In the genomic region with DNA sequence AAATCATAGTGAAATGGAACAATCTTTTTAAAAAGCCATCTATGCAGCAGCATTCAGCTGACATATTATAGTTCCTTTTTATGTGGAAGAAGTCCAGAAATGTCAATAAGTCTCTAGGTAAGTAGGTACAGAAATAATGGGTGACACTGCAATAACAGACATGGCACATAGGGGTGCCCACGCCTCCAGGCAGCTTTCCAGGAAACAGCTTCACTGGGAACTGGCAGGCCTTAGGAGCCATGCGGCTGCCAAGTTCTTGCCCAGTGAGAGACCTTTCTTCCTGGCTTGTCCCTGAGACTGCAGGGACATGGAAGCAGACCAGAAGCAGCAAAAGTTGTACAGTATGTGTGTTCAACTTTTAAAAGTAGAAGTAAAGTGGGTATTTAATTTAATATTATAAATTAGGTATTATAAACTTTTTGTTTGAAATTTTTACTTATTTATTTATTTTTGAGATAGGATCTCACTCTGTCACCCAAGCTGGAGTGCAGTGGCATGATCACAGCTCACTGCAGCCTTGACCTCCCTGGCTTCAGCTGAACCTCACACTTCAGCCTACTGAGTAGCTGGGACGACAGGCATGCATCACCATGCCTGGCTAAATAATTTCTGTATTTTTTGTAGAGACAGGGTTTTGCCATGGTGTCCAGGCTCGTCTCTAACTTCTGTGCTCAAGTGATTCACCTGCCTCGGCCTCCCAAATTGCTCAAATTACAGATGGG, we compare ENCODE assay signal across 14 cellular contexts. TPM values are rescaled to one million over a fixed set of nuclear protein-coding genes. Genes with fewer than 3 reads are reported as not detected.
DNase-seq lines count a peak whose midpoint lies in the region; ATAC-seq and TF ChIP-seq lines count a peak whose summit lies in the region.
"Had no signal": no experiment of that assay in that cellular context is flagged by ENCODE, and none has a peak within 500 bp of the region (broad histone marks: within the 10 kb centered on the region; RNA-seq: fewer than 3 reads in every experiment).

No MANE protein-coding gene starts in this region.

- H3K27me3 Mint-ChIP-seq in activated CD4-positive, alpha-beta memory T cell treated with anti-CD3 and anti-CD28 coated beads, Interleukin-2, amount 10 ng/mL, durations not matched to agents 7 days and 5 days = peaks cover 13% of the 10 kb centered on the region

- H3K27me3 ChIP-seq in HCT116 (ENCODE audit: insufficient read depth, low read length) (no peaks in the 10 kb centered on the region), body of pancreas (no peaks in the 10 kb centered on the region)

- TF ChIP-seq CTCF in HCT116 (IDR thresholded peaks at IDR 0.05 in 2 of 3, conservative IDR thresholded peaks at IDR 0.05 in 1 of 3; ENCODE audit: borderline replicate concordance in 1 of 3, insufficient read depth in 1 of 3, low read depth in 2 of 3, low read length in 2 of 3) = peak in 2 of 3 experiments; percentile 10 to 16; a peak in 1 of 6 replicates
- peak in 6 of 7 experiments; percentile 32 to 60 (median 52) for TF ChIP-seq CTCF in body of pancreas (IDR thresholded peaks at IDR 0.05)

- CTCF ChIA-PET in HCT116 (lab: Charles Lee) = interaction anchor here (0.5 to 1.4 kb wide), 4 partner anchors 92 to 756 kb away, joined by 3 read pairs; no protein-coding TSS in a partner anchor
- CTCF ChIA-PET in activated CD4-positive, alpha-beta memory T cell treated with anti-CD3 and anti-CD28 coated beads, Interleukin-2, amount 10 ng/mL, durations not matched to agents 7 days and 5 days (lab: Charles Lee) = interaction anchor here (1.4 kb wide), 1 partner anchor 202 kb away, joined by 4 read pairs; no protein-coding TSS in a partner anchor

- 39 to 44% methylated on average over 5 of the region's 5 CpGs for WGBS in body of pancreas, 2 donors

- no peak for TF ChIP-seq RAD21 in HCT116 (IDR thresholded peaks at IDR 0.05; ENCODE audit: low read depth)

- BruUV-seq in HCT116 (replicated peaks; lab: Mats Ljungman, UMichigan) = no TSS peak

- H3K79me2 ChIP-seq in HCT116 (ENCODE audit: insufficient read depth, low read length) = no peaks in the 10 kb centered on the region

- H3K36me3 ChIP-seq in HCT116 (ENCODE audit: control insufficient read depth in 1 of 2, insufficient read depth in 2 of 2, low read length in 2 of 2) = no peaks in the 10 kb centered on the region
- no peaks in the 10 kb centered on the region for H3K36me3 ChIP-seq in body of pancreas (replicated peaks in 1 of 2; ENCODE audit: insufficient read depth in 1 of 2, low read depth in 2 of 2)

- H3K9me3 ChIP-seq in HCT116 (ENCODE audit: control insufficient read depth in 1 of 2, insufficient read depth in 1 of 2, low read depth in 1 of 2, low read length in 2 of 2) (no peaks in the 10 kb centered on the region), body of pancreas (no peaks in the 10 kb centered on the region)

- intact Hi-C loops in HCT116 (cut with micrococcal nuclease) = no loop called here
- intact Hi-C loops in body of pancreas (cut with DNase I) = no loop called here

- H3K4me3 ChIP-seq in HCT116 (replicated peaks in 1 of 2; ENCODE audit: low read depth in 1 of 2, low read length in 2 of 2) (no peak overlapping the region), body of pancreas (no peak overlapping the region)

- peak; percentile 3 for DNase-seq in HCT116 (ENCODE audit: low read depth, low spot score)
- peak; percentile 80 to 90 (median 85) for DNase-seq in body of pancreas
- peak; percentile 37 for DNase-seq in inferior parietal cortex (ENCODE audit: extremely low spot score)
- peak; percentile 70 for DNase-seq in putamen (ENCODE audit: low spot score)
- DNase-seq in activated effector memory CD4-positive, alpha-beta T cell treated with anti-CD3 and anti-CD28 coated beads, Interleukin-2, amount 50 U/mL, for 16 hours = no peak
- DNase-seq in activated CD4-positive, alpha-beta memory T cell treated with anti-CD3 and anti-CD28 coated beads, Interleukin-2, amount 10 ng/mL, durations not matched to agents 7 days and 5 days = no peak
- DNase-seq in SIG-M5 treated with dmso at 0.1 percent for 504 hours (lab: John Stamatoyannopoulos, UW; ENCODE audit: unreplicated experiment) = no peak
- DNase-seq: effector memory CD4-positive, alpha-beta T cell; NCI-H146; NCI-H748 treated with DMSO at 0.1 percent for 48 hours; stimulated activated CD4-positive, alpha-beta T cell treated with anti-CD3 and anti-CD28 coated beads, Interleukin-12 subunit alpha, Interleukin-12 subunit beta, amount 100 ng/mL, for 4 hours; stimulated activated CD8-positive, alpha-beta memory T cell treated with anti-CD3 and anti-CD28 coated beads, Interleukin-4, amount 100 ng/mL, for 48 hours had no signal

- no peaks in the 10 kb centered on the region for H3K4me1 Mint-ChIP-seq in activated CD4-positive, alpha-beta memory T cell treated with anti-CD3 and anti-CD28 coated beads, Interleukin-2, amount 10 ng/mL, durations not matched to agents 7 days and 5 days
- H3K4me1 Mint-ChIP-seq: CD14-positive monocyte had no signal

- no peak overlapping the region for H3K27ac Mint-ChIP-seq in activated CD4-positive, alpha-beta memory T cell treated with anti-CD3 and anti-CD28 coated beads, Interleukin-2, amount 10 ng/mL, durations not matched to agents 7 days and 5 days
- H3K27ac Mint-ChIP-seq: CD14-positive monocyte had no signal

- ATAC-seq in HCT116 (peak; percentile 75), body of pancreas (peak; percentile 96), GM18520 (IDR thresholded peaks at IDR 0.05; ENCODE audit: unreplicated experiment) (no peak)

- no peaks in the 10 kb centered on the region for H4K20me1 ChIP-seq in HCT116 (ENCODE audit: insufficient read depth)

- no peaks in the 10 kb centered on the region for H3K9me3 Mint-ChIP-seq in activated CD4-positive, alpha-beta memory T cell treated with anti-CD3 and anti-CD28 coated beads, Interleukin-2, amount 10 ng/mL, durations not matched to agents 7 days and 5 days

- RAD21 ChIA-PET in HCT116 (lab: Charles Lee; ENCODE audit: low non-redundant PET in 1 of 2, low total read pairs in 2 of 2, uncharacterized antibody in 2 of 2, unreplicated experiment in 2 of 2) = no interaction called here

- no peaks in the 10 kb centered on the region for H3K4me1 ChIP-seq in HCT116 (ENCODE audit: control insufficient read depth in 1 of 2, insufficient read depth in 2 of 2, low read length in 2 of 2)
- peaks cover 8% of the 10 kb centered on the region for H3K4me1 ChIP-seq in body of pancreas

- POLR2A ChIA-PET in HCT116 (lab: Charles Lee) = no interaction called here
- POLR2A ChIA-PET in activated CD4-positive, alpha-beta memory T cell treated with anti-CD3 and anti-CD28 coated beads, Interleukin-2, amount 10 ng/mL, durations not matched to agents 7 days and 5 days (lab: Charles Lee) = no interaction called here

- H3K9ac ChIP-seq in HCT116 (ENCODE audit: low read length) = no peak overlapping the region

- H2AFZ ChIP-seq in HCT116 (ENCODE audit: low read depth, low read length, poor library complexity, severe bottlenecking) = no peak overlapping the region

- H3K4me3 Mint-ChIP-seq in activated CD4-positive, alpha-beta memory T cell treated with anti-CD3 and anti-CD28 coated beads, Interleukin-2, amount 10 ng/mL, durations not matched to agents 7 days and 5 days = no peak overlapping the region
- H3K4me3 Mint-ChIP-seq: CD14-positive monocyte had no signal

- H3K27ac ChIP-seq in HCT116 (ENCODE audit: low read depth, low read length) (no peak overlapping the region), body of pancreas (peak overlapping the region in 1 of 4 donors; percentile 39)

- H3K36me3 Mint-ChIP-seq in activated CD4-positive, alpha-beta memory T cell treated with anti-CD3 and anti-CD28 coated beads, Interleukin-2, amount 10 ng/mL, durations not matched to agents 7 days and 5 days (ENCODE audit: low read depth) = no peaks in the 10 kb centered on the region
- H3K36me3 Mint-ChIP-seq: CD14-positive monocyte had no signal

- no peaks in the 10 kb centered on the region for H3K9me2 ChIP-seq in HCT116 (ENCODE audit: insufficient read depth)

- H3K4me2 ChIP-seq in HCT116 (ENCODE audit: low read length) = no peak overlapping the region

- TF ChIP-seq POLR2A in HCT116 (IDR thresholded peaks at IDR 0.05; ENCODE audit: borderline replicate concordance, extremely low read depth, insufficient read depth, insufficient read length) (no peak), body of pancreas (IDR thresholded peaks at IDR 0.05) (no peak)

TF ChIP-seq in HCT116, 20 proteins besides CTCF, POLR2A, EP300 and RAD21:
- TF ChIP-seq, protein P1, sequence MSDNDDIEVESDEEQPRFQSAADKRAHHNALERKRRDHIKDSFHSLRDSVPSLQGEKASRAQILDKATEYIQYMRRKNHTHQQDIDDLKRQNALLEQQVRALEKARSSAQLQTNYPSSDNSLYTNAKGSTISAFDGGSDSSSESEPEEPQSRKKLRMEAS (IDR thresholded peaks at IDR 0.05) = no peak
- TF ChIP-seq CEBPB (IDR thresholded peaks at IDR 0.05; ENCODE audit: low read depth) (no peak), SIN3A (IDR thresholded peaks at IDR 0.05; ENCODE audit: low read depth) (no peak)
- TF ChIP-seq, protein P2, sequence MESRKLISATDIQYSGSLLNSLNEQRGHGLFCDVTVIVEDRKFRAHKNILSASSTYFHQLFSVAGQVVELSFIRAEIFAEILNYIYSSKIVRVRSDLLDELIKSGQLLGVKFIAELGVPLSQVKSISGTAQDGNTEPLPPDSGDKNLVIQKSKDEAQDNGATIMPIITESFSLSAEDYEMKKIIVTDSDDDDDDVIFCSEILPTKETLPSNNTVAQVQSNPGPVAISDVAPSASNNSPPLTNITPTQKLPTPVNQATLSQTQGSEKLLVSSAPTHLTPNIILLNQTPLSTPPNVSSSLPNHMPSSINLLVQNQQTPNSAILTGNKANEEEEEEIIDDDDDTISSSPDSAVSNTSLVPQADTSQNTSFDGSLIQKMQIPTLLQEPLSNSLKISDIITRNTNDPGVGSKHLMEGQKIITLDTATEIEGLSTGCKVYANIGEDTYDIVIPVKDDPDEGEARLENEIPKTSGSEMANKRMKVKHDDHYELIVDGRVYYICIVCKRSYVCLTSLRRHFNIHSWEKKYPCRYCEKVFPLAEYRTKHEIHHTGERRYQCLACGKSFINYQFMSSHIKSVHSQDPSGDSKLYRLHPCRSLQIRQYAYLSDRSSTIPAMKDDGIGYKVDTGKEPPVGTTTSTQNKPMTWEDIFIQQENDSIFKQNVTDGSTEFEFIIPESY (IDR thresholded peaks at IDR 0.05; ENCODE audit: extremely low read depth, insufficient replicate concordance, low read length) = no peak
TF ChIP-seq in HCT116: peak in this region for 0.

RNA-seq across cellular contexts. Expression of a gene that starts 12.1 kb away (rescaled TPM):
- total RNA-seq in HCT116 (2021; ENCODE audit: unreplicated experiment) (not detected), body of pancreas (not detected)
- polyA plus RNA-seq in HCT116 (2012) = not detected in 2 replicates
- total RNA-seq in activated CD4-positive, alpha-beta memory T cell treated with anti-CD3 and anti-CD28 coated beads, Interleukin-2, amount 10 ng/mL, durations not matched to agents 7 days and 5 days = not detected
- polyA plus RNA-seq: CD14-positive monocyte had no signal

Comparison
In these comparisons a context has a peak if more than half of its experiments do, and no peak if none do; other contexts are left out.
1. DNase-seq: peak in HCT116 (single experiment), body of pancreas (4 of 4), inferior parietal cortex (single experiment) and putamen (single experiment); none in activated effector memory CD4-positive, alpha-beta T cell treated with anti-CD3 and anti-CD28 coated beads, Interleukin-2, amount 50 U/mL, for 16 hours (single experiment), activated CD4-positive, alpha-beta memory T cell treated with anti-CD3 and anti-CD28 coated beads, Interleukin-2, amount 10 ng/mL, durations not matched to agents 7 days and 5 days (single experiment) and SIG-M5 treated with dmso at 0.1 percent for 504 hours (single experiment).